1 cellular context compared by ENCODE assay signal in genomic region chr1:109090415-109091195, GRCh38.
TF ChIP-seq lines count a peak whose summit lies in the region.

TMEM167B (plus strand) TSS chr1:109090764; CDS start chr1:109090873, 109 bp downstream.

TF ChIP-seq in HEK293, 187 proteins besides CTCF, POLR2A, EP300 and RAD21 (continued from another document):
- no peak for TF ChIP-seq ZNF488 (tag by site-specific recombination; IDR thresholded peaks at IDR 0.05)
- peak; percentile 99 for TF ChIP-seq ZNF580 (tag by site-specific recombination; IDR thresholded peaks at IDR 0.05)
- peak; percentile 46; the same call in 1 of the 2 replicates for TF ChIP-seq KLF1 (tag by site-specific recombination; IDR thresholded peaks at IDR 0.05)
- peak; percentile 94 for TF ChIP-seq SP7 (tag by site-specific recombination; IDR thresholded peaks at IDR 0.05)
- no peak for TF ChIP-seq ZNF747 (tag by site-specific recombination; IDR thresholded peaks at IDR 0.05)
- peak; percentile 64; the same call in 1 of the 2 replicates for TF ChIP-seq KLF7 (tag by site-specific recombination; IDR thresholded peaks at IDR 0.05; ENCODE audit: borderline replicate concordance)
- TF ChIP-seq SCRT1 (tag by site-specific recombination; IDR thresholded peaks at IDR 0.05; ENCODE audit: borderline replicate concordance), result no peak
- TF ChIP-seq ZBTB21 (tag by site-specific recombination; IDR thresholded peaks at IDR 0.05), result peak; percentile 75; the same call in 1 of the 2 replicates
- TF ChIP-seq GLI4 (tag by site-specific recombination; IDR thresholded peaks at IDR 0.05), result 0 out of 2 replicates have a peak, but pooled peaks have one; percentile 24
- TF ChIP-seq ZNF701 (tag by site-specific recombination; IDR thresholded peaks at IDR 0.05), result no peak
- TF ChIP-seq TSHZ1 (tag by site-specific recombination; IDR thresholded peaks at IDR 0.05; ENCODE audit: borderline replicate concordance), result no peak
- TF ChIP-seq ZNF354C (tag by site-specific recombination; IDR thresholded peaks at IDR 0.05; ENCODE audit: borderline replicate concordance, low read depth), result no peak
- 0 out of 2 replicates have a peak, but pooled peaks have one; percentile 33 for TF ChIP-seq ZNF280D (tag by site-specific recombination; IDR thresholded peaks at IDR 0.05)
- peak; percentile 47; the same call in 1 of the 2 replicates for TF ChIP-seq ZBTB44 (tag by site-specific recombination; IDR thresholded peaks at IDR 0.05)
- TF ChIP-seq ZNF670 (tag by site-specific recombination; IDR thresholded peaks at IDR 0.05; ENCODE audit: low read depth), result no peak
- TF ChIP-seq ZNF658 (tag by site-specific recombination; IDR thresholded peaks at IDR 0.05), result no peak
- peak; percentile 94 for TF ChIP-seq KLF17 (tag by site-specific recombination; IDR thresholded peaks at IDR 0.05)
- TF ChIP-seq ZNF404 (tag by site-specific recombination; IDR thresholded peaks at IDR 0.05), result no peak
- no peak for TF ChIP-seq ZNF707 (tag by site-specific recombination; IDR thresholded peaks at IDR 0.05)
- no peak for TF ChIP-seq ZNF416 (tag by site-specific recombination; IDR thresholded peaks at IDR 0.05)
- no peak for TF ChIP-seq PRDM1 (tag by site-specific recombination; IDR thresholded peaks at IDR 0.05)
- TF ChIP-seq ZNF221 (tag by site-specific recombination; IDR thresholded peaks at IDR 0.05; ENCODE audit: borderline replicate concordance), result no peak
- no peak for TF ChIP-seq ZNF311 (tag by site-specific recombination; IDR thresholded peaks at IDR 0.05; ENCODE audit: borderline replicate concordance)
- TF ChIP-seq ZNF19 (tag by site-specific recombination; IDR thresholded peaks at IDR 0.05; ENCODE audit: low read depth), result no peak
- TF ChIP-seq ZNF514 (tag by site-specific recombination; IDR thresholded peaks at IDR 0.05), result no peak
- no peak for TF ChIP-seq ZNF266 (tag by site-specific recombination; IDR thresholded peaks at IDR 0.05; ENCODE audit: low read depth)
- TF ChIP-seq ZNF677 (tag by site-specific recombination; IDR thresholded peaks at IDR 0.05), result no peak
- no peak for TF ChIP-seq ZNF37A (tag by site-specific recombination; IDR thresholded peaks at IDR 0.05)
- TF ChIP-seq ZNF157 (tag by site-specific recombination; IDR thresholded peaks at IDR 0.05), result no peak
- TF ChIP-seq ZNF18 (tag by site-specific recombination; IDR thresholded peaks at IDR 0.05), result peak; percentile 98
- no peak for TF ChIP-seq ZNF140 (tag by site-specific recombination; IDR thresholded peaks at IDR 0.05)
- TF ChIP-seq BCL11A (tag by site-specific recombination; IDR thresholded peaks at IDR 0.05; ENCODE audit: low read depth), result peak; percentile 49; the same call in 1 of the 2 replicates
- TF ChIP-seq ZNF48 (tag by site-specific recombination; IDR thresholded peaks at IDR 0.05), result no peak
- TF ChIP-seq ZFP41 (tag by site-specific recombination; IDR thresholded peaks at IDR 0.05; ENCODE audit: borderline replicate concordance), result no peak
- TF ChIP-seq ZNF324 (tag by site-specific recombination; IDR thresholded peaks at IDR 0.05), result peak; percentile 95
- TF ChIP-seq REPIN1 (tag by site-specific recombination; IDR thresholded peaks at IDR 0.05; ENCODE audit: low read depth), result no peak
- TF ChIP-seq ZNF341 (tag by site-specific recombination; IDR thresholded peaks at IDR 0.05; ENCODE audit: low read depth), result peak; percentile 88
- TF ChIP-seq ZNF776 (tag by site-specific recombination; IDR thresholded peaks at IDR 0.05; ENCODE audit: borderline replicate concordance), result no peak
- TF ChIP-seq GLI2 (tag by site-specific recombination; IDR thresholded peaks at IDR 0.05; ENCODE audit: borderline replicate concordance, low read depth), result no peak
- peak; percentile 88 for TF ChIP-seq INSM2 (tag by site-specific recombination; IDR thresholded peaks at IDR 0.05)
- TF ChIP-seq MZF1 (tag by site-specific recombination; IDR thresholded peaks at IDR 0.05; ENCODE audit: borderline replicate concordance), result no peak
- TF ChIP-seq ZNF501 (tag by site-specific recombination; IDR thresholded peaks at IDR 0.05), result peak; percentile 99
- no peak for TF ChIP-seq PBX3 (CRISPR knock-in tag; IDR thresholded peaks at IDR 0.05)
